Comparison of ENCODE assay signal across 8 cellular contexts in the genomic region with DNA sequence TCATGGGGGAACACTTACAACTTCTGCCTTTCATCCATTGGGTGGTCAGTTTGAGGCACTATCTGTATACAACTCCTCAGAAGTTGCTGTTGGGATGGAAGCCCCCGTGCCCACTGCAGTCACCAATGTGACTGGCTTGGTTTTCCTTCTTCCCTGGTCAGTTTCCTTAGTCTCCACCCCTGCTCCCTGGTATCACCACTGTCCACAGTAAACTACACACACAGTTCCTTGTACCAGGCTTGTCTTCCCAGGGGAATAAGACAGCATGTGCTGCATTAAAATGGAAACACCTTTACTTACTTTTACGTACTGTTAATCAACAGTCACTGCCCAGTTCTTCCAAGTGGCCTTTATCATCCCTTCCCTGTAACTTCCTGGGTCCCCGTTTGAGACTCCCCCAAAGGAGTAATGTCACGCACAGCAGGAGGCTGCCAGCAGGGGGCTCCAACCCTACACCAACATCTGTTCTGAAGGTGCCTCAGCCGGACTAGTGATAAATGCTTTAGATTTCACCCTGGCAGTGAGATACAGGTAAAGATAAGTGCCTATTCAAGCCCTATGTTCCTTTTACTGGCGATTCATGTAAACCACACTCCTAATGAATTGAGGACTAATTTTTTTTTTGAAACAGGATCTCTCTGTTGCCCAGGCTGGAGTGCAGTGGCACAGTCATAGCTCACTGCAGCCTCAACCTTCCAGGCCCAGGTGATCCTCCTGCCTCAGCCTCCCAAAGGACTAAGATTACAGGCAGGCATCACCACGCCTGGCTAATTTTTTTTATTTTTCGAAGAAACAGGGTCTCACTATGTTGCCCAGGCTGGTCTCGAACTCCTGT. TPM values are rescaled to one million over a fixed set of nuclear protein-coding genes. Genes with fewer than 3 reads are reported as not detected.
DNase-seq lines count a peak whose midpoint lies in the region; ATAC-seq and TF ChIP-seq lines count a peak whose summit lies in the region.

No MANE protein-coding gene starts in this region.

- H3K4me2 ChIP-seq in GM23338 (no peak overlapping the region), OCI-LY7 (ENCODE audit: low read length) (peak overlapping the region; percentile 56), fibroblast of lung (ENCODE audit: extremely low read depth, insufficient read depth, low read length) (no peak overlapping the region)

- no peak overlapping the region for H3K27ac Mint-ChIP-seq in GM23338

- H3K4me1 Mint-ChIP-seq in GM23338: no peaks in the 10 kb centered on the region; the same call in 2 of the 3 replicates

- H3K27me3 ChIP-seq in GM23338 (ENCODE audit: insufficient read depth): no peaks in the 10 kb centered on the region
- no peaks in the 10 kb centered on the region for H3K27me3 ChIP-seq in fibroblast of lung (ENCODE audit: control insufficient read depth, insufficient read depth, low read length)
- no peaks in the 10 kb centered on the region for H3K27me3 ChIP-seq in neutrophil

- H3K36me3 ChIP-seq in GM23338 (ENCODE audit: insufficient read depth): no peaks in the 10 kb centered on the region
- peaks cover 3% of the 10 kb centered on the region; the same call in 1 of the 2 replicates for H3K36me3 ChIP-seq in OCI-LY7 (ENCODE audit: insufficient read depth, low read length)
- H3K36me3 ChIP-seq in fibroblast of lung (ENCODE audit: control insufficient read depth, insufficient read depth, low read length): no peaks in the 10 kb centered on the region
- no peaks in the 10 kb centered on the region for H3K36me3 ChIP-seq in neutrophil

- no peaks in the 10 kb centered on the region for H4K20me1 ChIP-seq in GM23338 (replicated peaks; ENCODE audit: insufficient read depth)
- no peaks in the 10 kb centered on the region for H4K20me1 ChIP-seq in OCI-LY7 (ENCODE audit: insufficient read depth, low read length)
- H4K20me1 ChIP-seq in fibroblast of lung (ENCODE audit: control insufficient read depth, extremely low read depth, insufficient read depth, low read length): no peaks in the 10 kb centered on the region

- intact Hi-C loops in OCI-LY7 (cut with micrococcal nuclease; ENCODE audit: unreplicated experiment): loop anchor here (1.0 kb wide), 2 partner anchors 65 to 260 kb away; no protein-coding TSS in a partner anchor

- no peaks in the 10 kb centered on the region for H3K27me3 Mint-ChIP-seq in GM23338 (ENCODE audit: insufficient read depth, low read depth, poor library complexity)

- peak; percentile 57 for ATAC-seq in GM23338
- no peak for ATAC-seq in GM19023 (IDR thresholded peaks at IDR 0.05; ENCODE audit: unreplicated experiment)

- no peak overlapping the region for H3K4me3 ChIP-seq in GM23338
- H3K4me3 ChIP-seq in OCI-LY7 (ENCODE audit: low read depth, low read length, poor library complexity, severe bottlenecking): peak overlapping the region; percentile 1
- H3K4me3 ChIP-seq in fibroblast of lung (replicated peaks in 1 of 4; ENCODE audit: control extremely low read depth in 1 of 4, insufficient read depth in 1 of 4, low read depth in 3 of 4, low read length in 4 of 4): no peak overlapping the region
- H3K4me3 ChIP-seq in neutrophil (ENCODE audit: low read depth in 1 of 2, low read length in 1 of 2): no peak overlapping the region

- H3K4me3 Mint-ChIP-seq in GM23338: no peak overlapping the region

- DNase-seq in CD1c-positive myeloid dendritic cell (ENCODE audit: extremely low spot score) (peak; percentile 75), GM23338 (ENCODE audit: low spot score) (peak; percentile 63), OCI-LY7 (ENCODE audit: low spot score) (peak; percentile 90), fibroblast of lung (ENCODE audit: low read depth in 2 of 2) (peak; percentile 47 to 50), superior temporal gyrus (ENCODE audit: extremely low spot score) (peak; percentile 76)
- peak; percentile 75 for DNase-seq in activated T-cell treated with anti-CD3 and anti-CD28 coated beads, Interleukin-2, amount 50 U/mL, for 1 hour

- CTCF ChIA-PET in OCI-LY7 (lab: Charles Lee; ENCODE audit: unreplicated experiment): no interaction called here

- H3K36me3 Mint-ChIP-seq in GM23338 (ENCODE audit: low read depth): peaks cover 5% of the 10 kb centered on the region; the same call in 2 of the 3 replicates

- no peaks in the 10 kb centered on the region for H3F3A ChIP-seq in GM23338 (replicated peaks; ENCODE audit: low read depth)

- no TSS peak for BruUV-seq in OCI-LY7 (replicated peaks; lab: Mats Ljungman, UMichigan)

- H3K9me2 ChIP-seq in GM23338 (ENCODE audit: insufficient read depth) (no peaks in the 10 kb centered on the region), OCI-LY7 (ENCODE audit: insufficient read depth, low read length) (no peaks in the 10 kb centered on the region)

- TF ChIP-seq CTCF in GM23338 (conservative IDR thresholded peaks at IDR 0.05; ENCODE audit: low read depth in 2 of 2): peak; percentile 67 to 76
- peak; percentile 100 for TF ChIP-seq CTCF in OCI-LY7 (conservative IDR thresholded peaks at IDR 0.05; ENCODE audit: low read length)
- TF ChIP-seq CTCF in fibroblast of lung (conservative IDR thresholded peaks at IDR 0.05 in 1 of 2, IDR thresholded peaks at IDR 0.05 in 1 of 2; ENCODE audit: low read depth in 1 of 2, low read length in 2 of 2): peak; percentile 90 to 93
- TF ChIP-seq CTCF in neutrophil (IDR thresholded peaks at IDR 0.05): peak; percentile 81

- H3K9me3 Mint-ChIP-seq in GM23338: peaks cover 21% of the 10 kb centered on the region

- peaks cover 2% of the 10 kb centered on the region for H3K9me3 ChIP-seq in OCI-LY7 (ENCODE audit: low read length)
- no peaks in the 10 kb centered on the region for H3K9me3 ChIP-seq in fibroblast of lung (ENCODE audit: control insufficient read depth, insufficient read depth, low read depth, low read length)
- no peaks in the 10 kb centered on the region for H3K9me3 ChIP-seq in neutrophil

- H3K79me2 ChIP-seq in GM23338 (replicated peaks; ENCODE audit: insufficient read depth): no peaks in the 10 kb centered on the region
- H3K79me2 ChIP-seq in OCI-LY7 (ENCODE audit: insufficient read depth, low read depth, low read length): no peaks in the 10 kb centered on the region
- H3K79me2 ChIP-seq in fibroblast of lung (ENCODE audit: control insufficient read depth, insufficient read depth, low read length): no peaks in the 10 kb centered on the region

- H3K27ac ChIP-seq in GM23338 (ENCODE audit: low read depth): no peak overlapping the region
- peak overlapping the region; percentile 75 for H3K27ac ChIP-seq in OCI-LY7 (ENCODE audit: low read depth, low read length, poor library complexity, severe bottlenecking)
- no peak overlapping the region for H3K27ac ChIP-seq in fibroblast of lung (ENCODE audit: insufficient read depth, low read length)
- no peak overlapping the region for H3K27ac ChIP-seq in neutrophil

- H3K4me1 ChIP-seq in GM23338 (ENCODE audit: insufficient read depth) (no peaks in the 10 kb centered on the region), OCI-LY7 (ENCODE audit: insufficient read depth, low read length, poor library complexity, severe bottlenecking) (peaks cover 38% of the 10 kb centered on the region), fibroblast of lung (ENCODE audit: control insufficient read depth, extremely low read depth, insufficient read depth, low read length) (no peaks in the 10 kb centered on the region), neutrophil (ENCODE audit: control insufficient read depth in 1 of 2, insufficient read depth in 1 of 2, low read depth in 1 of 2, low read length in 1 of 2) (peaks cover 16 to 17% of the 10 kb centered on the region in 2 experiments)

- POLR2A ChIA-PET in OCI-LY7 (lab: Charles Lee): no interaction called here

- H2AFZ ChIP-seq in GM23338 (no peak overlapping the region; the same call in 1 of the 2 replicates), OCI-LY7 (ENCODE audit: low read length) (peak overlapping the region; percentile 89; the same call in 1 of the 2 replicates), fibroblast of lung (ENCODE audit: low read length) (no peak overlapping the region)

- no peak overlapping the region for H3K9ac ChIP-seq in fibroblast of lung (ENCODE audit: insufficient read depth, low read length)

TF ChIP-seq in GM23338, 12 proteins besides CTCF, POLR2A, EP300 and RAD21 (continues in another document):
- TF ChIP-seq ZNF114 (CRISPR knock-in tag; IDR thresholded peaks at IDR 0.05): no peak
- no peak for TF ChIP-seq REST (IDR thresholded peaks at IDR 0.05; ENCODE audit: unreplicated experiment)

RNA-seq across cellular contexts. Expression of gene PIK3AP1, which starts 45.3 kb away (rescaled TPM):
- 2.3 and 2.4 TPM in 2 replicates for total RNA-seq in GM23338 (2014; rRNA removed; shearing (Covaris generic))
- polyA plus RNA-seq in GM23338 (2016; fragmentation: Nextera tagmentation; extraction: Ambion mirVana) (0.65 and 0.68 TPM in 2 replicates), fibroblast of lung (0.03 and 0.24 TPM in 2 replicates)
- total RNA-seq in OCI-LY7 (2014; rRNA removed; shearing (Covaris generic)): 132 and 152 TPM in 2 replicates
- total RNA-seq in OCI-LY7 (2022) (111 and 140 TPM in 2 replicates), fibroblast of lung (0.17 and 0.26 TPM in 2 replicates)
- polyA plus RNA-seq in fibroblast of lung (2012): 0.03 and 0.07 TPM in 2 replicates
- not detected in 2 replicates for polyA minus RNA-seq in fibroblast of lung (ENCODE audit: low replicate concordance)

Comparison
In these comparisons a context has a peak if more than half of its experiments do, and no peak if none do; other contexts are left out.
1. RNA of gene PIK3AP1, which starts 45.3 kb away (total RNA-seq): 111 to 152 TPM in OCI-LY7; 2.3 to 2.4 TPM in GM23338 and 0.17 to 0.26 TPM in fibroblast of lung; every median in the first group is over 10 times any median in the second.
2. Peak in every context shown above with its lines, with median percentiles within 50 percentile points of each other: DNase-seq and CTCF ChIP-seq.